12 cellular contexts compared by ENCODE assay signal in the genomic region with DNA sequence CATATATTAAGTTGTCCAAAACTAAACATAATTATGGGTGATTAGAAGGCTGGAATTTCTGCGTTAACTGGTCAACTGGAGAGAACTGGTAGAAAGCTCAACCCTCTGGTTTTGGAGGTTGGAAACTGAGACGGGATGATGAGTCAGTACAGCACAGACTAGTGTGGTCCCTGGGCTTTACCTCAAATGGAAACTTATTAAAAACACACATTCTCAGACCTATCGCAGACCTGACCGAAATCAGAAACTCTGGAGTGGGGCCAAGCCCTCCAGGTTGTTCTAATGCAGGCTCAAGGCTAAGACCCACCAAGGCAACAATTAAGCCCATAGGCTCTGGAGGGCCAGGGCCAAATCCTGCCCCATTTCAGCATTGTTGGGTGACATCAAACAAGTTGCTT.
DNase-seq lines count a peak whose midpoint lies in the region; ATAC-seq and TF ChIP-seq lines count a peak whose summit lies in the region.
"Had no signal": no experiment of that assay in that cellular context is flagged by ENCODE, and none has a peak within 500 bp of the region (broad histone marks: within the 10 kb centered on the region; RNA-seq: fewer than 3 reads in every experiment).

No MANE protein-coding gene starts in this region.

- no peak overlapping the region for H3K4me3 Mint-ChIP-seq in naive thymus-derived CD8-positive, alpha-beta T cell
- H3K4me3 Mint-ChIP-seq in immature natural killer cell, result no peak overlapping the region
- H3K4me3 Mint-ChIP-seq in effector memory CD8-positive, alpha-beta T cell, result no peak overlapping the region
- H3K4me3 Mint-ChIP-seq in CD8-positive, alpha-beta memory T cell, result no peak overlapping the region
- H3K4me3 Mint-ChIP-seq: central memory CD8-positive, alpha-beta T cell had no signal

- no peak overlapping the region for H2AK5ac ChIP-seq in mesenchymal stem cell (ENCODE audit: low read length, severe bottlenecking)

- H2AFZ ChIP-seq in HCT116 (ENCODE audit: low read depth, low read length, poor library complexity, severe bottlenecking) (peak overlapping the region; percentile 4), mesenchymal stem cell (ENCODE audit: low read depth, low read length) (no peak overlapping the region)

- H3K9ac ChIP-seq in HCT116 (ENCODE audit: low read length) (no peak overlapping the region), mesenchymal stem cell (ENCODE audit: low read length) (peak overlapping the region; percentile 14)

- H3K4me2 ChIP-seq in HCT116 (ENCODE audit: low read length) (peak overlapping the region; percentile 62), mesenchymal stem cell (ENCODE audit: low read length, poor library complexity, severe bottlenecking) (no peak overlapping the region)

- H3K27ac ChIP-seq in HCT116 (ENCODE audit: low read depth, low read length) (no peak overlapping the region), mesenchymal stem cell (ENCODE audit: low read length, poor library complexity, severe bottlenecking) (peak overlapping the region; percentile 4)
- H3K27ac ChIP-seq in CD8-positive, alpha-beta memory T cell (ENCODE audit: low read depth, low read length), result no peak overlapping the region
- H3K27ac ChIP-seq: Peyer's patch had no signal

- H3K36me3 ChIP-seq in HCT116 (ENCODE audit: control insufficient read depth in 1 of 2, insufficient read depth in 2 of 2, low read length in 2 of 2), result no peaks in the 10 kb centered on the region
- no peaks in the 10 kb centered on the region for H3K36me3 ChIP-seq in mesenchymal stem cell (ENCODE audit: control insufficient read depth in 1 of 2, insufficient read depth in 2 of 2, low read depth in 1 of 2, low read length in 2 of 2)
- no peaks in the 10 kb centered on the region for H3K36me3 ChIP-seq in CD8-positive, alpha-beta memory T cell (ENCODE audit: insufficient read depth, low read length)
- H3K36me3 ChIP-seq: Peyer's patch had no signal

- POLR2A ChIA-PET in HCT116 (lab: Charles Lee), result interaction anchor here (4.9 kb wide), 1 partner anchor 12 kb away, joined by 32 read pairs; no protein-coding TSS in a partner anchor
- POLR2A ChIA-PET in naive thymus-derived CD8-positive, alpha-beta T cell (lab: Charles Lee), result no interaction called here
- POLR2A ChIA-PET in CD8-positive, alpha-beta memory T cell (lab: Charles Lee), result no interaction called here

- BruUV-seq in HCT116 (replicated peaks; lab: Mats Ljungman, UMichigan), result no TSS peak

- no peak overlapping the region for H4K8ac ChIP-seq in mesenchymal stem cell (ENCODE audit: low read length)

- no peak overlapping the region for H3K14ac ChIP-seq in mesenchymal stem cell (ENCODE audit: low read length in 2 of 2)

- H2BK120ac ChIP-seq in mesenchymal stem cell (ENCODE audit: low read depth, low read length), result no peak overlapping the region

- peak overlapping the region in 1 of 2 experiments; percentile 61 for H2BK12ac ChIP-seq in mesenchymal stem cell (ENCODE audit: low read length in 2 of 2)

- ATAC-seq in GM18858 (IDR thresholded peaks at IDR 0.05; ENCODE audit: unreplicated experiment) (peak; percentile 76), HCT116 (no peak)
- no peak for ATAC-seq in naive thymus-derived CD8-positive, alpha-beta T cell
- ATAC-seq in effector memory CD8-positive, alpha-beta T cell (replicated peaks), result no peak

- RAD21 ChIA-PET in HCT116 (lab: Charles Lee; ENCODE audit: low non-redundant PET in 1 of 2, low total read pairs in 2 of 2, uncharacterized antibody in 2 of 2, unreplicated experiment in 2 of 2), result no interaction called here

- H3K23ac ChIP-seq in mesenchymal stem cell (ENCODE audit: low read length in 2 of 2), result no peak overlapping the region

- no peak overlapping the region for H3K4me3 ChIP-seq in HCT116 (replicated peaks in 1 of 2; ENCODE audit: low read depth in 1 of 2, low read length in 2 of 2)
- H3K4me3 ChIP-seq in mesenchymal stem cell (ENCODE audit: insufficient read depth in 1 of 2, low read depth in 1 of 2, low read length in 2 of 2), result no peak overlapping the region
- H3K4me3 ChIP-seq in CD8-positive, alpha-beta memory T cell (ENCODE audit: low read length), result no peak overlapping the region
- H3K4me3 ChIP-seq: Peyer's patch had no signal

- no peaks in the 10 kb centered on the region for H3K36me3 Mint-ChIP-seq in naive thymus-derived CD8-positive, alpha-beta T cell
- no peaks in the 10 kb centered on the region for H3K36me3 Mint-ChIP-seq in immature natural killer cell
- H3K36me3 Mint-ChIP-seq in effector memory CD8-positive, alpha-beta T cell (ENCODE audit: insufficient read depth), result no peaks in the 10 kb centered on the region
- H3K36me3 Mint-ChIP-seq in CD8-positive, alpha-beta memory T cell, result no peaks in the 10 kb centered on the region

- no peak overlapping the region for H2BK5ac ChIP-seq in mesenchymal stem cell (ENCODE audit: low read depth, low read length, poor library complexity, severe bottlenecking)

- H3K9me3 ChIP-seq in HCT116 (ENCODE audit: control insufficient read depth in 1 of 2, insufficient read depth in 1 of 2, low read depth in 1 of 2, low read length in 2 of 2) (no peaks in the 10 kb centered on the region), mesenchymal stem cell (ENCODE audit: control insufficient read depth, low read length) (no peaks in the 10 kb centered on the region)
- H3K9me3 ChIP-seq in CD8-positive, alpha-beta memory T cell (ENCODE audit: low read length), result no peaks in the 10 kb centered on the region
- H3K9me3 ChIP-seq: Peyer's patch had no signal

- no peak overlapping the region for H3K4ac ChIP-seq in mesenchymal stem cell (ENCODE audit: low read depth in 1 of 2, low read length in 2 of 2)

- CTCF ChIA-PET in HCT116 (lab: Charles Lee), result no interaction called here
- CTCF ChIA-PET in CD8-positive, alpha-beta memory T cell (lab: Charles Lee), result no interaction called here

- no peak overlapping the region for H3K27ac Mint-ChIP-seq in naive thymus-derived CD8-positive, alpha-beta T cell
- no peak overlapping the region for H3K27ac Mint-ChIP-seq in immature natural killer cell
- H3K27ac Mint-ChIP-seq in effector memory CD8-positive, alpha-beta T cell, result no peak overlapping the region
- H3K27ac Mint-ChIP-seq in CD8-positive, alpha-beta memory T cell, result no peak overlapping the region

- peaks cover 0 to 10% (median 6%) of the 10 kb centered on the region in 5 donors for H3K27me3 Mint-ChIP-seq in naive thymus-derived CD8-positive, alpha-beta T cell
- H3K27me3 Mint-ChIP-seq in immature natural killer cell (ENCODE audit: low read depth in 3 of 3), result peaks cover 2 to 4% (median 3%) of the 10 kb centered on the region in 3 donors
- H3K27me3 Mint-ChIP-seq in effector memory CD8-positive, alpha-beta T cell, result peaks cover 30 to 50% of the 10 kb centered on the region in 2 donors
- H3K27me3 Mint-ChIP-seq in CD8-positive, alpha-beta memory T cell, result peaks cover 0 to 12% of the 10 kb centered on the region in 2 donors

- H3K79me1 ChIP-seq in mesenchymal stem cell (replicated peaks; ENCODE audit: low read length, poor library complexity, severe bottlenecking), result peaks cover 8% of the 10 kb centered on the region

- H3K27me3 ChIP-seq in HCT116 (ENCODE audit: insufficient read depth, low read length) (no peaks in the 10 kb centered on the region), mesenchymal stem cell (ENCODE audit: control insufficient read depth in 1 of 2, insufficient read depth in 1 of 2, low read length in 2 of 2) (no peaks in the 10 kb centered on the region)
- H3K27me3 ChIP-seq in CD8-positive, alpha-beta memory T cell (ENCODE audit: insufficient read depth, low read length, poor library complexity, severe bottlenecking), result no peaks in the 10 kb centered on the region
- H3K27me3 ChIP-seq: Peyer's patch had no signal

- WGBS in mesenchymal stem cell, result 89% methylated on average over 4 of the region's 4 CpGs

- no peaks in the 10 kb centered on the region for H4K20me1 ChIP-seq in HCT116 (ENCODE audit: insufficient read depth)

- no peaks in the 10 kb centered on the region for H3K79me2 ChIP-seq in HCT116 (ENCODE audit: insufficient read depth, low read length)

- H3K18ac ChIP-seq in mesenchymal stem cell (ENCODE audit: low read depth in 1 of 2, low read length in 2 of 2), result peak overlapping the region in 1 of 2 experiments; percentile 88

- no peaks in the 10 kb centered on the region for H3K9me2 ChIP-seq in HCT116 (ENCODE audit: insufficient read depth)

- TF ChIP-seq POLR2A in HCT116 (IDR thresholded peaks at IDR 0.05; ENCODE audit: borderline replicate concordance, extremely low read depth, insufficient read depth, insufficient read length), result no peak

- intact Hi-C loops in HCT116 (cut with micrococcal nuclease), result loop anchor here (10.0 kb wide), 1 partner anchor 336 kb away; no protein-coding TSS in a partner anchor

- H3K9me3 Mint-ChIP-seq in naive thymus-derived CD8-positive, alpha-beta T cell, result no peaks in the 10 kb centered on the region
- H3K9me3 Mint-ChIP-seq in immature natural killer cell, result peaks cover 0 to 3% (median 0%) of the 10 kb centered on the region in 6 donors
- H3K9me3 Mint-ChIP-seq in effector memory CD8-positive, alpha-beta T cell, result no peaks in the 10 kb centered on the region
- no peaks in the 10 kb centered on the region for H3K9me3 Mint-ChIP-seq in CD8-positive, alpha-beta memory T cell
- H3K9me3 Mint-ChIP-seq: central memory CD8-positive, alpha-beta T cell had no signal

- no peak for TF ChIP-seq RAD21 in HCT116 (IDR thresholded peaks at IDR 0.05; ENCODE audit: low read depth)

- H2BK15ac ChIP-seq in mesenchymal stem cell (ENCODE audit: low read depth, poor library complexity, severe bottlenecking), result no peak overlapping the region

- peaks cover 15 to 50% of the 10 kb centered on the region in 2 experiments for H3K4me1 ChIP-seq in HCT116 (ENCODE audit: control insufficient read depth in 1 of 2, insufficient read depth in 2 of 2, low read length in 2 of 2)
- peaks cover 31% of the 10 kb centered on the region for H3K4me1 ChIP-seq in mesenchymal stem cell (ENCODE audit: control insufficient read depth, insufficient read depth, low read depth, low read length)
- H3K4me1 ChIP-seq in CD8-positive, alpha-beta memory T cell (ENCODE audit: insufficient read depth, low read length), result no peaks in the 10 kb centered on the region

- DNase-seq in HCT116 (ENCODE audit: low read depth, low spot score) (no peak), HT1080 (ENCODE audit: low read depth) (peak; percentile 81), mesenchymal stem cell (no peak), immature natural killer cell (no peak)
- no peak for DNase-seq in naive thymus-derived CD8-positive, alpha-beta T cell
- no peak for DNase-seq in effector memory CD8-positive, alpha-beta T cell
- DNase-seq in CD8-positive, alpha-beta memory T cell, result no peak
- DNase-seq: H7, NCI-H1048, Peyer's patch had no signal

- H3K4me1 Mint-ChIP-seq in naive thymus-derived CD8-positive, alpha-beta T cell, result no peaks in the 10 kb centered on the region
- H3K4me1 Mint-ChIP-seq in immature natural killer cell, result no peaks in the 10 kb centered on the region
- H3K4me1 Mint-ChIP-seq in effector memory CD8-positive, alpha-beta T cell (ENCODE audit: low read depth in 2 of 2), result no peaks in the 10 kb centered on the region
- H3K4me1 Mint-ChIP-seq in CD8-positive, alpha-beta memory T cell, result no peaks in the 10 kb centered on the region
- H3K4me1 Mint-ChIP-seq: central memory CD8-positive, alpha-beta T cell had no signal

- no peak overlapping the region for H4K91ac ChIP-seq in mesenchymal stem cell (ENCODE audit: low read length)

- TF ChIP-seq CTCF in HCT116 (IDR thresholded peaks at IDR 0.05 in 2 of 3, conservative IDR thresholded peaks at IDR 0.05 in 1 of 3; ENCODE audit: borderline replicate concordance in 1 of 3, insufficient read depth in 1 of 3, low read depth in 2 of 3, low read length in 2 of 3), result no peak
